ENCODE assay signal across 16 cellular contexts in genomic region chr9:27258662-27259061, GRCh38. TPM values are rescaled to one million over a fixed set of nuclear protein-coding genes. Genes with fewer than 3 reads are reported as not detected.
DNase-seq lines count a peak whose midpoint lies in the region; ATAC-seq and TF ChIP-seq lines count a peak whose summit lies in the region.
"Had no signal": no experiment of that assay in that cellular context is flagged by ENCODE, and none has a peak within 500 bp of the region (broad histone marks: within the 10 kb centered on the region; RNA-seq: fewer than 3 reads in every experiment).

No MANE protein-coding gene starts in this region.

- intact Hi-C loops in left lung (cut with DNase I): no loop called here
- intact Hi-C loops in upper lobe of right lung (cut with DNase I): no loop called here
- intact Hi-C loops in esophagus squamous epithelium (cut with DNase I): no loop called here
- intact Hi-C loops in breast epithelium (cut with DNase I; ENCODE audit: low total_unique reads): no loop called here

- H3K27ac ChIP-seq in left lung: no peak overlapping the region
- peak overlapping the region; percentile 4 for H3K27ac ChIP-seq in upper lobe of right lung
- no peak overlapping the region for H3K27ac ChIP-seq in esophagus squamous epithelium
- no peak overlapping the region for H3K27ac ChIP-seq in breast epithelium
- H3K27ac ChIP-seq: BLaER1 treated with 17β-estradiol and CSF1 and Interleukin-3, amounts not matched to agents 10 nM and 100 nM; C4-2B had no signal

- ATAC-seq in left lung (peak; percentile 76), upper lobe of right lung (peak; percentile 77)
- ATAC-seq: CD8-positive, alpha-beta T cell had no signal

- H3K36me3 ChIP-seq in left lung (no peaks in the 10 kb centered on the region), upper lobe of right lung (no peaks in the 10 kb centered on the region), esophagus squamous epithelium (no peaks in the 10 kb centered on the region), breast epithelium (no peaks in the 10 kb centered on the region)
- H3K36me3 ChIP-seq: BLaER1 treated with 17β-estradiol and CSF1 and Interleukin-3, amounts not matched to agents 10 nM and 100 nM had no signal

- 93 to 94% methylated on average over 7 of the region's 7 CpGs for WGBS in esophagus squamous epithelium, 2 donors

- TF ChIP-seq POLR2A in esophagus squamous epithelium (IDR thresholded peaks at IDR 0.05) (no peak), breast epithelium (IDR thresholded peaks at IDR 0.05) (no peak)

- H3K27me3 ChIP-seq in left lung (no peaks in the 10 kb centered on the region), upper lobe of right lung (no peaks in the 10 kb centered on the region), esophagus squamous epithelium (no peaks in the 10 kb centered on the region), breast epithelium (no peaks in the 10 kb centered on the region)
- H3K27me3 ChIP-seq: BLaER1 treated with 17β-estradiol and CSF1 and Interleukin-3, amounts not matched to agents 10 nM and 100 nM had no signal

- H3K4me3 ChIP-seq in left lung (no peak overlapping the region), upper lobe of right lung (no peak overlapping the region), esophagus squamous epithelium (no peak overlapping the region), breast epithelium (no peak overlapping the region)
- H3K4me3 ChIP-seq: BLaER1 treated with 17β-estradiol and CSF1 and Interleukin-3, amounts not matched to agents 10 nM and 100 nM had no signal

- no peak for TF ChIP-seq CTCF in left lung (IDR thresholded peaks at IDR 0.05)
- no peak for TF ChIP-seq CTCF in upper lobe of right lung (IDR thresholded peaks at IDR 0.05)
- no peak for TF ChIP-seq CTCF in esophagus squamous epithelium (IDR thresholded peaks at IDR 0.05)
- TF ChIP-seq CTCF in breast epithelium (IDR thresholded peaks at IDR 0.05): no peak

- DNase-seq in left lung (no peak), upper lobe of right lung (no peak), NCI-H446 (lab: John Stamatoyannopoulos, UW) (no peak), esophagus squamous epithelium (lab: John Stamatoyannopoulos, UW) (no peak), breast epithelium (ENCODE audit: low spot score in 2 of 2) (no peak)
- DNase-seq: 8988T; AML-193; Caco-2; Calu3; CD4-positive, alpha-beta T cell; CD8-positive, alpha-beta T cell; DMS79 treated with DMSO at 0.1 percent for 48 hours; GF-D8 had no signal

- H3K9me3 ChIP-seq in left lung (no peaks in the 10 kb centered on the region), upper lobe of right lung (no peaks in the 10 kb centered on the region), esophagus squamous epithelium (no peaks in the 10 kb centered on the region), breast epithelium (no peaks in the 10 kb centered on the region)
- H3K9me3 ChIP-seq: BLaER1 treated with 17β-estradiol and CSF1 and Interleukin-3, amounts not matched to agents 10 nM and 100 nM; Caco-2 had no signal

- H3K4me1 ChIP-seq in left lung (no peaks in the 10 kb centered on the region), upper lobe of right lung (no peaks in the 10 kb centered on the region), esophagus squamous epithelium (no peaks in the 10 kb centered on the region), breast epithelium (no peaks in the 10 kb centered on the region)
- H3K4me1 ChIP-seq: BLaER1 treated with 17β-estradiol and CSF1 and Interleukin-3, amounts not matched to agents 10 nM and 100 nM; Caco-2 had no signal

RNA-seq across cellular contexts. Expression of gene EQTN, which starts 38.3 kb away (rescaled TPM):
- total RNA-seq in left lung: under 1 TPM; 0.29 to 0.37 TPM
- not detected for total RNA-seq in upper lobe of right lung
- total RNA-seq in esophagus squamous epithelium: not detected
- total RNA-seq in breast epithelium: under 1 TPM in 2 of 3 donors, not detected in 1; 0.73 to 0.98 TPM
- total RNA-seq: B cell; Caco-2; Calu3; CD4-positive, alpha-beta T cell; CD8-positive, alpha-beta T cell had no signal
